35 cellular contexts compared by ENCODE assay signal in genomic region chr20:56697476-56697875, GRCh38.
"Had no signal": no experiment of that assay in that cellular context is flagged by ENCODE, and none has a peak within 500 bp of the region (broad histone marks: within the 10 kb centered on the region; RNA-seq: fewer than 3 reads in every experiment).

No MANE protein-coding gene starts in this region.

- DNase-seq: activated B cell treated with CpG ODN at 0.5 μM for 24 hours; activated CD4-positive, alpha-beta memory T cell treated with anti-CD3 and anti-CD28 coated beads for 36 hours; activated CD4-positive, alpha-beta T cell treated with anti-CD3 and anti-CD28 coated beads for 4 hours; activated CD4-positive, alpha-beta T cell treated with anti-CD3 and anti-CD28 coated beads, Interleukin-2, amount 10 ng/mL, durations not matched to agents 24 days and 14 days; activated CD4-positive, alpha-beta T cell treated with anti-CD3 and anti-CD28 coated beads, Interleukin-2, amount 50 U/mL, for 1 hour; activated CD4-positive, alpha-beta T cell treated with anti-CD3 and anti-CD28 coated beads, Interleukin-2, amount 50 U/mL, for 4 hours; activated CD4-positive, CD25-positive, alpha-beta regulatory T cell treated with anti-CD3 and anti-CD28 coated beads, Interleukin-2, amount 50 U/mL, for 72 hours; activated CD8-positive, alpha-beta memory T cell treated with anti-CD3 and anti-CD28 coated beads, Interleukin-2, amount 50 U/mL, for 4 hours; activated CD8-positive, alpha-beta T cell treated with anti-CD3 and anti-CD28 coated beads for 36 hours; activated effector memory CD4-positive, alpha-beta T cell treated with anti-CD3 and anti-CD28 coated beads, Interleukin-2, amount 50 U/mL, for 16 hours; activated gamma-delta T cell treated with Interleukin-2 at 50 U/mL for 16 hours; activated naive CD4-positive, alpha-beta T cell; activated naive CD4-positive, alpha-beta T cell treated with anti-CD3 and anti-CD28 coated beads for 36 hours; activated naive CD4-positive, alpha-beta T cell treated with anti-CD3 and anti-CD28 coated beads, Interleukin-2, amount 50 U/mL, for 16 hours; activated naive CD8-positive, alpha-beta T cell treated with anti-CD3 and anti-CD28 coated beads for 36 hours; activated T-cell treated with anti-CD3 and anti-CD28 coated beads for 4 hours; activated T-cell treated with anti-CD3 and anti-CD28 coated beads, Interleukin-2, amount 50 U/mL, for 1 hour; activated T-cell treated with anti-CD3 and anti-CD28 coated beads, Interleukin-2, amount 50 U/mL, for 4 hours; activated T-cell treated with anti-CD3 and anti-CD28 coated beads, Interleukin-2, amount 50 U/mL, for 72 hours; adrenal gland; amniotic stem cell; aorta; body of pancreas; brain microvascular endothelial cell; central memory CD4-positive, alpha-beta T cell; T-helper 1 cell; T-helper 2 cell; T-helper 9 cell had no signal

- H3K4me3 Mint-ChIP-seq: activated B cell treated with CpG ODN at 0.5 μM for 24 hours; activated CD4-positive, alpha-beta memory T cell treated with anti-CD3 and anti-CD28 coated beads for 36 hours; activated CD4-positive, alpha-beta T cell treated with anti-CD3 and anti-CD28 coated beads, Interleukin-2, amount 10 ng/mL, durations not matched to agents 24 days and 14 days; activated CD8-positive, alpha-beta T cell treated with anti-CD3 and anti-CD28 coated beads for 36 hours; activated naive CD4-positive, alpha-beta T cell treated with anti-CD3 and anti-CD28 coated beads for 36 hours; activated naive CD8-positive, alpha-beta T cell treated with anti-CD3 and anti-CD28 coated beads for 36 hours; activated T-cell treated with anti-CD3 and anti-CD28 coated beads, Interleukin-2, amount 50 U/mL, for 4 hours; activated T-cell treated with anti-CD3 and anti-CD28 coated beads, Interleukin-2, amount 50 U/mL, for 72 hours; activated T-helper 1 cell treated with anti-CD3 and anti-CD28 coated beads, Interleukin-12 subunit alpha, Interleukin-12 subunit beta, Interleukin-2, Interleukin-4 antibody, amounts not matched to agents 30 ng/mL and 10 ng/mL and 1 ng/mL, durations not matched to agents 14 hours and 24 hours and 36 hours; activated T-helper 17 cell treated with anti-CD3 and anti-CD28 coated beads, Interleukin-2, amount 50 U/mL, for 72 hours; T-helper 1 cell treated with Interleukin-12 subunit alpha and Interleukin-12 subunit beta and Interleukin-4 antibody, amounts not matched to agents 30 μg/mL and 1 μg/mL, for 36 hours; T-helper 2 cell treated with Interferon-gamma antibody and Interleukin-4, amounts not matched to agents 5 μg/mL and 100 μg/mL, for 36 hours had no signal

- H3K36me3 ChIP-seq: adrenal gland, brain microvascular endothelial cell, breast epithelium had no signal

- H3K27ac ChIP-seq: adrenal gland, body of pancreas, brain microvascular endothelial cell, breast epithelium, VCaP had no signal

- H3K9me3 Mint-ChIP-seq: activated B cell treated with CpG ODN at 0.5 μM for 24 hours; activated CD4-positive, alpha-beta memory T cell treated with anti-CD3 and anti-CD28 coated beads for 36 hours; activated CD4-positive, alpha-beta T cell treated with anti-CD3 and anti-CD28 coated beads, Interleukin-2, amount 10 ng/mL, durations not matched to agents 24 days and 14 days; activated naive CD8-positive, alpha-beta T cell treated with anti-CD3 and anti-CD28 coated beads for 36 hours; activated T-cell treated with anti-CD3 and anti-CD28 coated beads, Interleukin-2, amount 50 U/mL, for 4 hours; activated T-helper 1 cell treated with anti-CD3 and anti-CD28 coated beads, Interleukin-12 subunit alpha, Interleukin-12 subunit beta, Interleukin-2, Interleukin-4 antibody, amounts not matched to agents 30 ng/mL and 10 ng/mL and 1 ng/mL, durations not matched to agents 14 hours and 24 hours and 36 hours; activated T-helper 17 cell treated with anti-CD3 and anti-CD28 coated beads, Interleukin-2, amount 50 U/mL, for 72 hours; T-helper 1 cell treated with Interleukin-12 subunit alpha and Interleukin-12 subunit beta and Interleukin-4 antibody, amounts not matched to agents 30 μg/mL and 1 μg/mL, for 36 hours; T-helper 2 cell treated with Interferon-gamma antibody and Interleukin-4, amounts not matched to agents 5 μg/mL and 100 μg/mL, for 36 hours had no signal

- H3K27me3 ChIP-seq: adrenal gland, body of pancreas, brain microvascular endothelial cell, breast epithelium had no signal

- H3K4me1 Mint-ChIP-seq: activated B cell treated with CpG ODN at 0.5 μM for 24 hours; activated CD4-positive, alpha-beta T cell treated with anti-CD3 and anti-CD28 coated beads, Interleukin-2, amount 10 ng/mL, durations not matched to agents 24 days and 14 days; activated naive CD8-positive, alpha-beta T cell treated with anti-CD3 and anti-CD28 coated beads for 36 hours; activated T-helper 17 cell treated with anti-CD3 and anti-CD28 coated beads, Interleukin-2, amount 50 U/mL, for 72 hours had no signal

- H3K9me3 ChIP-seq: adrenal gland, body of pancreas, breast epithelium had no signal

- H3K4me3 ChIP-seq: adrenal gland, body of pancreas, breast epithelium had no signal

- H3K27me3 Mint-ChIP-seq: activated CD4-positive, alpha-beta T cell treated with anti-CD3 and anti-CD28 coated beads, Interleukin-2, amount 10 ng/mL, durations not matched to agents 24 days and 14 days; activated T-helper 17 cell treated with anti-CD3 and anti-CD28 coated beads, Interleukin-2, amount 50 U/mL, for 72 hours had no signal

- ATAC-seq: activated CD8-positive, alpha-beta T cell treated with anti-CD3 and anti-CD28 coated beads for 36 hours; activated naive CD4-positive, alpha-beta T cell treated with anti-CD3 and anti-CD28 coated beads, Interleukin-2, amount 50 U/mL, for 72 hours; activated T-cell treated with anti-CD3 and anti-CD28 coated beads, Interleukin-2, amount 50 U/mL, for 4 hours; activated T-cell treated with anti-CD3 and anti-CD28 coated beads, Interleukin-2, amount 50 U/mL, for 72 hours; activated T-helper 17 cell treated with anti-CD3 and anti-CD28 coated beads, Interleukin-2, amount 50 U/mL, for 72 hours; body of pancreas had no signal

- H3K36me3 Mint-ChIP-seq: activated CD4-positive, alpha-beta memory T cell treated with anti-CD3 and anti-CD28 coated beads for 36 hours; activated naive CD4-positive, alpha-beta T cell treated with anti-CD3 and anti-CD28 coated beads, Interleukin-2, amount 50 U/mL, for 72 hours; activated naive CD8-positive, alpha-beta T cell treated with anti-CD3 and anti-CD28 coated beads for 36 hours had no signal

- H3K27ac Mint-ChIP-seq: activated B cell treated with CpG ODN at 0.5 μM for 24 hours; activated CD4-positive, alpha-beta memory T cell treated with anti-CD3 and anti-CD28 coated beads for 36 hours; activated CD4-positive, alpha-beta T cell treated with anti-CD3 and anti-CD28 coated beads, Interleukin-2, amount 10 ng/mL, durations not matched to agents 24 days and 14 days; activated CD8-positive, alpha-beta T cell treated with anti-CD3 and anti-CD28 coated beads for 36 hours; activated naive CD4-positive, alpha-beta T cell treated with anti-CD3 and anti-CD28 coated beads for 36 hours; activated naive CD4-positive, alpha-beta T cell treated with anti-CD3 and anti-CD28 coated beads, Interleukin-2, amount 50 U/mL, for 72 hours; activated naive CD8-positive, alpha-beta T cell treated with anti-CD3 and anti-CD28 coated beads for 36 hours; activated T-cell treated with anti-CD3 and anti-CD28 coated beads, Interleukin-2, amount 50 U/mL, for 72 hours; activated T-helper 1 cell treated with anti-CD3 and anti-CD28 coated beads, Interleukin-12 subunit alpha, Interleukin-12 subunit beta, Interleukin-2, Interleukin-4 antibody, amounts not matched to agents 30 ng/mL and 10 ng/mL and 1 ng/mL, durations not matched to agents 14 hours and 24 hours and 36 hours; activated T-helper 17 cell treated with anti-CD3 and anti-CD28 coated beads, Interleukin-2, amount 50 U/mL, for 72 hours; T-helper 1 cell treated with Interleukin-12 subunit alpha and Interleukin-12 subunit beta and Interleukin-4 antibody, amounts not matched to agents 30 μg/mL and 1 μg/mL, for 36 hours; T-helper 2 cell treated with Interferon-gamma antibody and Interleukin-4, amounts not matched to agents 5 μg/mL and 100 μg/mL, for 36 hours had no signal
